Comparison of ENCODE assay signal across 8 cellular contexts in genomic region chr14:50520947-50521815, GRCh38. TPM values are rescaled to one million over a fixed set of nuclear protein-coding genes. Genes with fewer than 3 reads are reported as not detected.
DNase-seq lines count a peak whose midpoint lies in the region; ATAC-seq and TF ChIP-seq lines count a peak whose summit lies in the region.

No MANE protein-coding gene starts in this region.

- in situ Hi-C loops in mammary epithelial cell (cut with MboI; ENCODE audit: low sequenced_read_pairs in 2 of 2), result loop anchor here (10.0 kb wide), 2 partner anchors 176 to 196 kb away; no protein-coding TSS in a partner anchor

- H3K4me1 ChIP-seq in SJSA1 (replicated peaks), result peaks cover 32% of the 10 kb centered on the region
- peaks cover 23% of the 10 kb centered on the region for H3K4me1 ChIP-seq in mammary epithelial cell (ENCODE audit: insufficient read depth, low read length)

- ATAC-seq in GM18505 (IDR thresholded peaks at IDR 0.05; ENCODE audit: unreplicated experiment) (peak; percentile 69), HG02798 (IDR thresholded peaks at IDR 0.05; ENCODE audit: poor library complexity, unreplicated experiment) (peak; percentile 73), omental fat pad (ENCODE audit: low FRiP score) (peak; percentile 85)

- no peaks in the 10 kb centered on the region for H3K9me3 ChIP-seq in SJSA1 (replicated peaks)
- H3K9me3 ChIP-seq in mammary epithelial cell (replicated peaks; ENCODE audit: insufficient read depth, low read length), result no peaks in the 10 kb centered on the region

- H3K79me2 ChIP-seq in mammary epithelial cell (ENCODE audit: insufficient read depth, low read length), result peaks cover 89% of the 10 kb centered on the region

- peak overlapping the region; percentile 52 for H3K9ac ChIP-seq in mammary epithelial cell (ENCODE audit: insufficient read depth, low read length)

- H3K36me3 ChIP-seq in SJSA1 (peaks cover 18% of the 10 kb centered on the region), mammary epithelial cell (ENCODE audit: insufficient read depth, low read length) (peaks cover 2% of the 10 kb centered on the region)

- peak in 1 of 2 experiments; percentile 56 for DNase-seq in SJSA1 (ENCODE audit: low read depth in 1 of 2, low spot score in 2 of 2)
- DNase-seq in mammary epithelial cell, result peak; percentile 93
- DNase-seq in omental fat pad (ENCODE audit: low spot score), result no peak
- DNase-seq in progenitor cell of endocrine pancreas (ENCODE audit: low spot score, unreplicated experiment), result no peak
- no peak for DNase-seq in pons (ENCODE audit: low spot score)
- DNase-seq in NCI-H2081 (lab: John Stamatoyannopoulos, UW), result no peak

- H3K4me2 ChIP-seq in mammary epithelial cell (ENCODE audit: insufficient read depth, low read depth, low read length), result peak overlapping the region; percentile 71

- H2AFZ ChIP-seq in mammary epithelial cell (ENCODE audit: low read depth, low read length), result no peak overlapping the region

- H4K20me1 ChIP-seq in mammary epithelial cell (ENCODE audit: insufficient read depth, low read length), result peaks cover 4% of the 10 kb centered on the region

- H3K9me3 Mint-ChIP-seq in progenitor cell of endocrine pancreas (ENCODE audit: low read depth), result no peaks in the 10 kb centered on the region

- peaks cover 6% of the 10 kb centered on the region for H3K36me3 Mint-ChIP-seq in progenitor cell of endocrine pancreas (ENCODE audit: insufficient read depth)

- H3K4me3 Mint-ChIP-seq in progenitor cell of endocrine pancreas (ENCODE audit: low read depth), result no peak overlapping the region

- TF ChIP-seq POLR2A in GM18505 (IDR thresholded peaks at IDR 0.05; ENCODE audit: borderline replicate concordance, extremely low read depth, insufficient read depth, insufficient read length), result no peak

- no peaks in the 10 kb centered on the region for H3K27me3 Mint-ChIP-seq in progenitor cell of endocrine pancreas

- TSS peak; percentile 51 for BruUV-seq in mammary epithelial cell (replicated peaks; lab: Mats Ljungman, UMichigan)

- H3K4me1 Mint-ChIP-seq in progenitor cell of endocrine pancreas (ENCODE audit: low read depth), result peaks cover 18% of the 10 kb centered on the region

- CTCF ChIA-PET in mammary epithelial cell (lab: Charles Lee; ENCODE audit: low non-redundant PET), result no interaction called here

- H3K27ac ChIP-seq in SJSA1 (peak overlapping the region; percentile 66), mammary epithelial cell (ENCODE audit: insufficient read depth, low read depth, low read length) (peak overlapping the region; percentile 91)

- H3K27ac Mint-ChIP-seq in progenitor cell of endocrine pancreas, result no peak overlapping the region

- WGBS in mammary epithelial cell (ENCODE audit: low coverage, missing lambda C conversion rate), result 44% methylated on average over 4 of the region's 5 CpGs

- dilution Hi-C loops in mammary epithelial cell (cut with HindIII; ENCODE audit: low sequenced_read_pairs), result loop anchor here (25.0 kb wide), 1 partner anchor 184 kb away; no protein-coding TSS in a partner anchor

- H3K4me3 ChIP-seq in SJSA1 (no peak overlapping the region), mammary epithelial cell (replicated peaks in 1 of 3; ENCODE audit: insufficient read depth in 1 of 3, low read depth in 2 of 3, low read length in 3 of 3) (no peak overlapping the region)

- TF ChIP-seq CTCF in mammary epithelial cell (conservative IDR thresholded peaks at IDR 0.05 in 1 of 2, IDR thresholded peaks at IDR 0.05 in 1 of 2; ENCODE audit: extremely low read depth in 1 of 2, insufficient read depth in 1 of 2, low read depth in 1 of 2, low read length in 2 of 2), result no peak
- no peak for TF ChIP-seq CTCF in omental fat pad (IDR thresholded peaks at IDR 0.05)
- no peak for TF ChIP-seq CTCF in progenitor cell of endocrine pancreas (IDR thresholded peaks at IDR 0.05; ENCODE audit: unreplicated experiment)

- intact Hi-C loops in mammary epithelial cell (cut with micrococcal nuclease), result loop anchor here (1.0 kb wide), 1 partner anchor 68 kb away; no protein-coding TSS in a partner anchor

- H3K27me3 ChIP-seq in SJSA1 (replicated peaks) (no peaks in the 10 kb centered on the region), mammary epithelial cell (ENCODE audit: insufficient read depth, low read length) (no peaks in the 10 kb centered on the region)

RNA-seq across cellular contexts. Expression of gene MAP4K5, which starts 11.2 kb away (rescaled TPM):
- 64.8 and 199 TPM in 2 replicates for total RNA-seq in SJSA1 (2014; rRNA removed; shearing (Covaris generic))
- 100 to 1,000 TPM in 1 of 2 donors, 10 to 100 TPM in 1; 67.6 to 123 TPM for total RNA-seq in mammary epithelial cell
- 13.0 TPM for polyA plus RNA-seq in mammary epithelial cell
- 14.4 TPM for polyA minus RNA-seq in mammary epithelial cell
- 100 to 1,000 TPM in 2 of 4 donors, 10 to 100 TPM in 2; 78.9 to 161 (median 101) TPM for total RNA-seq in omental fat pad
- 73.0 and 74.1 TPM in 2 replicates for total RNA-seq in progenitor cell of endocrine pancreas

RNA-seq across cellular contexts. Expression of gene ATL1, which starts 38.8 kb away (rescaled TPM):
- total RNA-seq in SJSA1 (2014; rRNA removed; shearing (Covaris generic)), result 2.3 and 11.2 TPM in 2 replicates
- total RNA-seq in mammary epithelial cell (10 to 100 TPM in 1 of 2 donors, 1 to 10 TPM in 1; 7.5 to 21.2 TPM), omental fat pad (10 to 100 TPM in 1 of 4 donors, 1 to 10 TPM in 3; 3.6 to 11.3 (median 5.6) TPM), progenitor cell of endocrine pancreas (6.8 and 6.9 TPM in 2 replicates)
- 9.7 TPM for polyA plus RNA-seq in mammary epithelial cell
- polyA minus RNA-seq in mammary epithelial cell, result 4.5 TPM
